Comparison of ENCODE assay signal across 1 cellular context in genomic region chr2:233919938-233920337, GRCh38.
TF ChIP-seq lines count a peak whose summit lies in the region.

No MANE protein-coding gene starts in this region.

TF ChIP-seq in WTC11, 78 proteins besides CTCF, POLR2A, EP300 and RAD21 (continued from another document):
- TF ChIP-seq ATF6 (CRISPR knock-in tag; IDR thresholded peaks at IDR 0.05) (no peak), NR1H2 (CRISPR knock-in tag; IDR thresholded peaks at IDR 0.05) (no peak)
